29 cellular contexts compared by ENCODE assay signal in the genomic region with DNA sequence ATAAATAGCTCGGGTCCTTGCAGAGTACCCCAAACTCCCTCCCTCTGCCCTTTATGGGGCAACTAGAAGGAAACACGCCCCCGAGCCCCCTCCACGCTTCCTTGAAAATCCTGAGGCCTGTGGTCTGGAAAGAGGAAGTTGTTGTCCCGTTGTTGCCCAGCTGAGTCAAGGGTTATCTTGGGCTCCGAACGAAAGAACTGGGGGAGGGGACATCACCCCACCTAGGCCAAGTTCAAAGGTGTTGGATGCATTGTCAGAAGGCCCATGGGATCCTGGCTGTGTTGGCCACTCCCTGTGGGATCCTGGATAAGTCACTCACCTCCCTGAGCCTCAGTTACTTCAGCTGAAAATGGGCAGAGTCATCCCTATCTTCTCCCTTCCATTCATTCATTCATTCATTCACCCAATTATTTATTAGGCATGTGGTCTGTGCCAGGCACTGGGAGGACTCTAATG. TPM values are rescaled to one million over a fixed set of nuclear protein-coding genes. Genes with fewer than 3 reads are reported as not detected.
DNase-seq lines count a peak whose midpoint lies in the region; ATAC-seq, FAIRE-seq and TF ChIP-seq lines count a peak whose summit lies in the region.
"Had no signal": no experiment of that assay in that cellular context is flagged by ENCODE, and none has a peak within 500 bp of the region (broad histone marks: within the 10 kb centered on the region; RNA-seq: fewer than 3 reads in every experiment).

TSS of gene CCL24 (minus strand) at position 26 of the 456 bp plus-strand sequence. CDS start 91 bp downstream, outside the sequence.

- no peak for TF ChIP-seq CTCF in astrocyte (IDR thresholded peaks at IDR 0.05; ENCODE audit: insufficient read depth, low read depth, low read length)
- no peak for TF ChIP-seq CTCF in spleen (IDR thresholded peaks at IDR 0.05 in 8 of 11, conservative IDR thresholded peaks at IDR 0.05 in 3 of 11)

- no peak within 1 kb of the TSS for H3K27ac Mint-ChIP-seq in astrocyte (ENCODE audit: unreplicated experiment)
- H3K27ac Mint-ChIP-seq: nephron; stimulated activated naive B cell treated with anti-CD40 and anti-IgM and Interleukin-4, amounts not matched to agents 10 μg/mL and 1 μg/mL and 100 μg/mL, for 72 hours had no signal

- ATAC-seq in GM18868 (IDR thresholded peaks at IDR 0.05; ENCODE audit: unreplicated experiment): no peak
- ATAC-seq: GM12878; HCT116; left colon; stimulated activated naive B cell treated with anti-CD40 and anti-IgM and Interleukin-4, amounts not matched to agents 10 μg/mL and 1 μg/mL and 100 μg/mL, for 72 hours had no signal

- H4K20me1 ChIP-seq in astrocyte (ENCODE audit: insufficient read depth, low read length): no peaks in the 10 kb centered on the region

- no peak within 1 kb of the TSS for H3K4me3 Mint-ChIP-seq in astrocyte (ENCODE audit: unreplicated experiment)
- H3K4me3 Mint-ChIP-seq: nephron; stimulated activated naive B cell treated with anti-CD40 and anti-IgM and Interleukin-4, amounts not matched to agents 10 μg/mL and 1 μg/mL and 100 μg/mL, for 72 hours had no signal

- H3K27ac ChIP-seq in astrocyte (ENCODE audit: low read depth, low read length) (no peak within 1 kb of the TSS), spleen (no peak within 1 kb of the TSS)
- H3K27ac ChIP-seq: epithelial cell of prostate, heart right ventricle, KMS-11 had no signal

- H3K27me3 Mint-ChIP-seq in astrocyte (ENCODE audit: low read depth, unreplicated experiment): no peaks in the 10 kb centered on the region

- no peaks in the 10 kb centered on the region for H3K36me3 ChIP-seq in astrocyte (ENCODE audit: insufficient read depth, low read length)
- no peaks in the 10 kb centered on the region for H3K36me3 ChIP-seq in spleen
- H3K36me3 ChIP-seq: heart right ventricle had no signal

- peak; percentile 76 for DNase-seq in KBM-7
- DNase-seq in NOMO-1 treated with dmso at 0.1 percent for 144 hours (lab: John Stamatoyannopoulos, UW; ENCODE audit: unreplicated experiment): peak; percentile 82
- DNase-seq in astrocyte (ENCODE audit: low read depth): no peak
- DNase-seq in spleen: no peak
- DNase-seq in RKO (ENCODE audit: low spot score): no peak
- DNase-seq in HuH-7.5 (ENCODE audit: low spot score): no peak
- DNase-seq: activated CD4-positive, alpha-beta T cell treated with anti-CD3 and anti-CD28 coated beads for 4 hours; activated naive CD4-positive, alpha-beta T cell treated with anti-CD3 and anti-CD28 coated beads, Interleukin-2, amount 50 U/mL, for 16 hours; anterior cingulate cortex; DMS79; heart right ventricle; NCI-H1092; NCI-H2029; posterior cingulate gyrus; stimulated activated naive B cell treated with anti-CD40 and anti-IgM and Interleukin-4, amounts not matched to agents 10 μg/mL and 1 μg/mL and 100 μg/mL, for 72 hours had no signal

- WGBS in spleen, 5 donors: 0 to 17% (median 14%) methylated on average over 7 of the region's 7 CpGs

- peaks cover 2% of the 10 kb centered on the region for H3K9me3 Mint-ChIP-seq in astrocyte (ENCODE audit: unreplicated experiment)
- H3K9me3 Mint-ChIP-seq: nephron; stimulated activated naive B cell treated with anti-CD40 and anti-IgM and Interleukin-4, amounts not matched to agents 10 μg/mL and 1 μg/mL and 100 μg/mL, for 72 hours had no signal

- H2AFZ ChIP-seq in astrocyte (ENCODE audit: low read depth, low read length): peak within 1 kb of the TSS; percentile 71

- no peak within 1 kb of the TSS for H3K9ac ChIP-seq in astrocyte (ENCODE audit: low read length)
- H3K9ac ChIP-seq: KMS-11 had no signal

- H3K4me3 ChIP-seq in astrocyte (ENCODE audit: insufficient read depth, low read depth, low read length) (no peak within 1 kb of the TSS), spleen (peak within 1 kb of the TSS in 2 of 8 donors; percentile 23 to 35)
- H3K4me3 ChIP-seq: GM12878, heart right ventricle had no signal

- no peaks in the 10 kb centered on the region for H3K36me3 Mint-ChIP-seq in astrocyte (ENCODE audit: low read depth, unreplicated experiment)
- H3K36me3 Mint-ChIP-seq: stimulated activated naive B cell treated with anti-CD40 and anti-IgM and Interleukin-4, amounts not matched to agents 10 μg/mL and 1 μg/mL and 100 μg/mL, for 72 hours had no signal

- in situ Hi-C loops in KBM-7 (cut with MboI; ENCODE audit: low pct_unique_long_range_greater_than_20kb, low sequenced_read_pairs): no loop called here

- intact Hi-C loops in spleen (cut with DNase I; ENCODE audit: low total_unique reads): no loop called here

- FAIRE-seq in astrocyte (lab: Jason Lieb, UNC): no peak
- FAIRE-seq: GM12878, TTC549 had no signal

- peak within 1 kb of the TSS; percentile 74 for H3K4me2 ChIP-seq in astrocyte (ENCODE audit: low read length)
- H3K4me2 ChIP-seq: KMS-11 had no signal

- H3K9me3 ChIP-seq in astrocyte (ENCODE audit: insufficient read depth, low read depth, low read length) (no peaks in the 10 kb centered on the region), spleen (no peaks in the 10 kb centered on the region)
- H3K9me3 ChIP-seq: heart right ventricle had no signal

- H3K79me2 ChIP-seq in astrocyte (ENCODE audit: insufficient read depth, low read length): no peaks in the 10 kb centered on the region

- H3K4me1 ChIP-seq in astrocyte (ENCODE audit: insufficient read depth, low read length) (peaks cover 6% of the 10 kb centered on the region), spleen (peaks cover 0 to 11% (median 0%) of the 10 kb centered on the region in 6 donors)

- TF ChIP-seq POLR2A in spleen (IDR thresholded peaks at IDR 0.05): no peak

- H3K27me3 ChIP-seq in astrocyte (ENCODE audit: insufficient read depth, low read length): no peaks in the 10 kb centered on the region
- H3K27me3 ChIP-seq in spleen (replicated peaks in 1 of 7): peaks cover 0 to 17% (median 0%) of the 10 kb centered on the region in 7 donors

- H3K4me1 Mint-ChIP-seq in astrocyte (ENCODE audit: low read depth, unreplicated experiment): no peaks in the 10 kb centered on the region
- H3K4me1 Mint-ChIP-seq: nephron; stimulated activated naive B cell treated with anti-CD40 and anti-IgM and Interleukin-4, amounts not matched to agents 10 μg/mL and 1 μg/mL and 100 μg/mL, for 72 hours had no signal

RNA-seq across cellular contexts. Expression of gene CCL24, which starts in this region (rescaled TPM):
- total RNA-seq in astrocyte: not detected in 2 replicates
- 100 to 1,000 TPM in 4 of 7 donors, 10 to 100 TPM in 3; 39.5 to 321 (median 198) TPM for total RNA-seq in spleen
- 10 to 100 TPM in 1 of 3 donors, 1 to 10 TPM in 2; 3.8 to 11.1 (median 6.8) TPM for polyA plus RNA-seq in spleen
- total RNA-seq: cardiac septum, fibroblast of villous mesenchyme, GM12878, mononuclear cell, NCI-H460, skeletal muscle tissue, temporal lobe had no signal
- polyA plus RNA-seq: GM12878 had no signal

Comparison
In these comparisons a context has a peak if more than half of its experiments do, and no peak if none do; other contexts are left out.
1. RNA of gene CCL24 (total RNA-seq): 39.5 to 321 TPM in spleen; not detected in astrocyte; every median in the first group is over 10 times any median in the second.
2. DNase-seq: peak in KBM-7 (single experiment) and NOMO-1 treated with dmso at 0.1 percent for 144 hours (single experiment); none in astrocyte (single experiment), spleen (single experiment), RKO (single experiment) and HuH-7.5 (single experiment).